ENCODE assay signal across 20 cellular contexts in the genomic region with DNA sequence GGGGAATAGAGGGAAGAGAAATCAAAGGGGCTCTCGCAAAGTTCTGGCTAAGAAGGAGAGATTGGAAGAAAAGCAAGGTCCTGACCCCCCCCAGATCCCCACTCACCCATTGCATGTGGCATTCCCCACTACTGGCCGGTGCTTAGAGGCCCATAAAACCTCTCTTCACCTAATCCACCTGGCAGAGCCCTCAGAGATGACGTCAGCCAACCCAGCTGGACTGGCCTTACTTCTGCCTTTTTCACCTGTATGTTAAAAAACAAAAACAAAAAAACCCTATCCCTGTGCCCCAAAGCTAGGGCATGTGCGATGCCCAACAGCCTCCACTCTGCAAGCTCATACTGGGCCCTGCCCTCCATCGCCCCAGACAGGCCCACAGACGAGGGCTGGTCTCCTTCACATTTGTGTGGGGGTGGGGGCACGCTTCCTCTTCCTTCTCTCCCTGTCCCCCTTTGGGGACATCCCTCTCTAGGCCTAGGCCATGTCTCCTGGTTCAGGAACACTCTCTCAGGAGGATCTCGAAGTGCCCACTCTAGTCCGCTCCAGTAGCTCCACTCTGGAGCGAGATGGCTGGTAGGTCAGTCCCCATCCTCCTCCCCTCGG. TPM values are rescaled to one million over a fixed set of nuclear protein-coding genes. Genes with fewer than 3 reads are reported as not detected.
A peak's percentile ranks its signal among the peaks of the same experiment; 100 is the strongest.
DNase-seq lines count a peak whose midpoint lies in the region; ATAC-seq and TF ChIP-seq lines count a peak whose summit lies in the region.
"Had no signal": no experiment of that assay in that cellular context is flagged by ENCODE, and none has a peak within 500 bp of the region (broad histone marks: within the 10 kb centered on the region; RNA-seq: fewer than 3 reads in every experiment).

No MANE protein-coding gene starts in this region.

- no peaks in the 10 kb centered on the region for H3K79me2 ChIP-seq in GM23338 (replicated peaks; ENCODE audit: insufficient read depth)

- no peak overlapping the region for H3K27ac Mint-ChIP-seq in GM23338
- no peak overlapping the region for H3K27ac Mint-ChIP-seq in memory B cell
- no peak overlapping the region for H3K27ac Mint-ChIP-seq in activated T-cell treated with anti-CD3 and anti-CD28 coated beads, Interleukin-2, amount 50 U/mL, for 24 hours
- H3K27ac Mint-ChIP-seq: T-helper 2 cell treated with Interferon-gamma antibody and Interleukin-4, amounts not matched to agents 5 μg/mL and 100 μg/mL, for 36 hours had no signal

- no peak for TF ChIP-seq EP300 in stomach (IDR thresholded peaks at IDR 0.05)

- H4K20me1 ChIP-seq in GM23338 (replicated peaks; ENCODE audit: insufficient read depth), result no peaks in the 10 kb centered on the region
- H4K20me1 ChIP-seq: BLaER1 had no signal

- intact Hi-C loops in stomach (cut with DNase I; ENCODE audit: low total_unique reads), result no loop called here

- H3K9me3 Mint-ChIP-seq in GM23338 (no peaks in the 10 kb centered on the region; the same call in 2 of the 3 replicates), memory B cell (no peaks in the 10 kb centered on the region)
- no peaks in the 10 kb centered on the region for H3K9me3 Mint-ChIP-seq in activated T-cell treated with anti-CD3 and anti-CD28 coated beads, Interleukin-2, amount 50 U/mL, for 24 hours
- H3K9me3 Mint-ChIP-seq: T-helper 2 cell treated with Interferon-gamma antibody and Interleukin-4, amounts not matched to agents 5 μg/mL and 100 μg/mL, for 36 hours had no signal

- H3K27me3 ChIP-seq in GM23338 (ENCODE audit: insufficient read depth), result peaks cover 38% of the 10 kb centered on the region
- H3K27me3 ChIP-seq in stomach, result peaks cover 0 to 20% (median 5%) of the 10 kb centered on the region in 3 donors

- H3K4me1 ChIP-seq in GM23338 (ENCODE audit: insufficient read depth), result peaks cover 9% of the 10 kb centered on the region
- peaks cover 7 to 18% (median 13%) of the 10 kb centered on the region in 4 donors for H3K4me1 ChIP-seq in stomach

- no peak overlapping the region for H3K4me3 Mint-ChIP-seq in GM23338
- H3K4me3 Mint-ChIP-seq in memory B cell, result no peak overlapping the region
- H3K4me3 Mint-ChIP-seq in activated T-cell treated with anti-CD3 and anti-CD28 coated beads, Interleukin-2, amount 50 U/mL, for 24 hours, result no peak overlapping the region
- H3K4me3 Mint-ChIP-seq: T-helper 2 cell treated with Interferon-gamma antibody and Interleukin-4, amounts not matched to agents 5 μg/mL and 100 μg/mL, for 36 hours had no signal

- TF ChIP-seq CTCF in GM23338 (conservative IDR thresholded peaks at IDR 0.05; ENCODE audit: low read depth in 2 of 2), result no peak
- TF ChIP-seq CTCF in stomach (IDR thresholded peaks at IDR 0.05), result no peak

- peak; percentile 8 for DNase-seq in DMS153 (lab: John Stamatoyannopoulos, UW)
- no peak for DNase-seq in DMS153 treated with DMSO at 0.1 percent for 48 hours (lab: John Stamatoyannopoulos, UW; ENCODE audit: unreplicated experiment)
- DNase-seq in GM23338 (ENCODE audit: low spot score), result no peak
- DNase-seq in SHP77 treated with DMSO at 0.1 percent for 48 hours (lab: John Stamatoyannopoulos, UW), result peak; percentile 17
- DNase-seq in memory B cell (ENCODE audit: low spot score in 2 of 2), result no peak
- DNase-seq in stomach, result no peak
- no peak for DNase-seq in activated T-cell treated with anti-CD3 and anti-CD28 coated beads, Interleukin-2, amount 50 U/mL, for 24 hours
- DNase-seq in HPDE6-E6E7 (ENCODE audit: extremely low spot score), result no peak
- DNase-seq: COR-L47, DMS79 treated with DMSO at 0.1 percent for 48 hours, GDM1, GOT3, Karpas-422, NCI-H1417, NCI-H2081, NCI-H226 had no signal

- no peak for TF ChIP-seq POLR2A in stomach (IDR thresholded peaks at IDR 0.05)

- no peak for ATAC-seq in GM23338
- ATAC-seq in memory B cell (ENCODE audit: low read depth), result peak; percentile 51
- ATAC-seq: Panc1 had no signal

- H3F3A ChIP-seq in GM23338 (replicated peaks; ENCODE audit: low read depth), result peaks cover 13% of the 10 kb centered on the region; the same call in 1 of the 2 replicates

- H3K27ac ChIP-seq in GM23338 (ENCODE audit: low read depth) (peak overlapping the region; percentile 42; the same call in 1 of the 2 replicates), stomach (no peak overlapping the region)
- H3K27ac ChIP-seq: 22Rv1, BLaER1 had no signal

- no peaks in the 10 kb centered on the region for H3K9me2 ChIP-seq in GM23338 (ENCODE audit: insufficient read depth)

- no peaks in the 10 kb centered on the region; the same call in 2 of the 3 replicates for H3K36me3 Mint-ChIP-seq in GM23338 (ENCODE audit: low read depth)
- no peaks in the 10 kb centered on the region for H3K36me3 Mint-ChIP-seq in memory B cell
- H3K36me3 Mint-ChIP-seq in activated T-cell treated with anti-CD3 and anti-CD28 coated beads, Interleukin-2, amount 50 U/mL, for 24 hours (ENCODE audit: low read depth), result no peaks in the 10 kb centered on the region

- peaks cover 23% of the 10 kb centered on the region for H3K27me3 Mint-ChIP-seq in GM23338 (ENCODE audit: insufficient read depth, low read depth, poor library complexity)
- H3K27me3 Mint-ChIP-seq in memory B cell, result peaks cover 31% of the 10 kb centered on the region
- H3K27me3 Mint-ChIP-seq in activated T-cell treated with anti-CD3 and anti-CD28 coated beads, Interleukin-2, amount 50 U/mL, for 24 hours, result peaks cover 8% of the 10 kb centered on the region

- H3K36me3 ChIP-seq in GM23338 (ENCODE audit: insufficient read depth) (no peaks in the 10 kb centered on the region), stomach (no peaks in the 10 kb centered on the region)
- H3K36me3 ChIP-seq: BLaER1 had no signal

- H3K9me3 ChIP-seq in stomach, result no peaks in the 10 kb centered on the region
- H3K9me3 ChIP-seq: BLaER1 had no signal

- H3K4me3 ChIP-seq in GM23338 (no peak overlapping the region), stomach (no peak overlapping the region)
- H3K4me3 ChIP-seq: BLaER1 had no signal

- H3K4me1 Mint-ChIP-seq in GM23338, result peaks cover 18% of the 10 kb centered on the region
- peaks cover 11% of the 10 kb centered on the region for H3K4me1 Mint-ChIP-seq in memory B cell
- peaks cover 7% of the 10 kb centered on the region for H3K4me1 Mint-ChIP-seq in activated T-cell treated with anti-CD3 and anti-CD28 coated beads, Interleukin-2, amount 50 U/mL, for 24 hours (ENCODE audit: low read depth)

- H2AFZ ChIP-seq in GM23338, result no peak overlapping the region

- H3K4me2 ChIP-seq in GM23338, result no peak overlapping the region
- H3K4me2 ChIP-seq: BLaER1 had no signal

- WGBS in stomach, 5 donors, result 70 to 80% (median 76%) methylated on average over 11 of the region's 11 CpGs

TF ChIP-seq in GM23338, 12 proteins besides CTCF, POLR2A, EP300 and RAD21 (continues in another document):
- TF ChIP-seq EZH2 (IDR thresholded peaks at IDR 0.05; ENCODE audit: low read depth, unreplicated experiment), result no peak

RNA-seq across cellular contexts. Expression of a gene that starts 37.2 kb away (rescaled TPM):
- 4.1 and 5.2 TPM in 2 replicates for total RNA-seq in GM23338 (2014; rRNA removed; shearing (Covaris generic))
- polyA plus RNA-seq in GM23338 (2016; fragmentation: Nextera tagmentation; extraction: Ambion mirVana), result 1.1 and 1.4 TPM in 2 replicates
- total RNA-seq in stomach, result 1 to 10 TPM in 1 of 5 donors, under 1 TPM in 2, not detected in 2; under 0.01 to 1.4 (median 0.73) TPM
- under 1 TPM in 2 of 3 donors, not detected in 1; 0.10 to 0.12 TPM for polyA plus RNA-seq in stomach

Comparison
In these comparisons a context has a peak if more than half of its experiments do, and no peak if none do; other contexts are left out.
1. DNase-seq: peak in DMS153 (single experiment) and SHP77 treated with DMSO at 0.1 percent for 48 hours (single experiment); none in DMS153 treated with DMSO at 0.1 percent for 48 hours (single experiment), GM23338 (single experiment), memory B cell (0 of 2), stomach (single experiment), activated T-cell treated with anti-CD3 and anti-CD28 coated beads, Interleukin-2, amount 50 U/mL, for 24 hours (single experiment) and HPDE6-E6E7 (single experiment).